ENCODE assay signal across 8 cellular contexts in the genomic region with DNA sequence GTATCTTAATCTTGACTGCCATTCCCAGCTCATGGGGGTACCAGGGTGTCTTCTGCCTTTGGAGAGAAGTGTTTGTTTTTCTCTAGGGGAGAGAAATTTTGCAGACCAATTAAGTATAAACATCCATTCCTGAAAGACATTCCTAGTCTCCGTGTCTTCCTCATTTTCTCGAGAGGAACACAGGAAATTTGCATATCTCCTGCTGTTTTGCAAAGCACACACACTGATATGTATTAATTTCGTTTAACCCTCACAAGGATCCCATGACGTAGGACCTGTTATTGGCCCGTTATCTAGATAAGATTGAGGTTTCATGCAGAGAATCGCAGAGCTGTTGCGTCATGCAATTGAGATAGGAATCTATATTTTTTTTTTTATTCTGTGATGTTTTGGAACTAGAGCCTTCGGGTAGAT. TPM values are rescaled to one million over a fixed set of nuclear protein-coding genes. Genes with fewer than 3 reads are reported as not detected.
DNase-seq lines count a peak whose midpoint lies in the region; ATAC-seq and TF ChIP-seq lines count a peak whose summit lies in the region.

No MANE protein-coding gene starts in this region.

- peaks cover 41% of the 10 kb centered on the region for H3K79me2 ChIP-seq in neural progenitor cell (ENCODE audit: low read depth)

- H3K9ac ChIP-seq in neural progenitor cell = peak overlapping the region; percentile 83

- peaks cover 38% of the 10 kb centered on the region for H3K36me3 ChIP-seq in right atrium auricular region
- no peaks in the 10 kb centered on the region for H3K36me3 ChIP-seq in neural progenitor cell

- TF ChIP-seq CTCF in right atrium auricular region (IDR thresholded peaks at IDR 0.05) = no peak
- no peak for TF ChIP-seq CTCF in neural progenitor cell (IDR thresholded peaks at IDR 0.05)

- no peak for ATAC-seq in left ventricle myocardium superior
- ATAC-seq in SK-N-SH treated with all-trans-retinoic acid at 6 μM for 48 hours = peak; percentile 13
- ATAC-seq in HG02885 (IDR thresholded peaks at IDR 0.05; ENCODE audit: poor library complexity, unreplicated experiment) = no peak
- ATAC-seq in HG03378 (IDR thresholded peaks at IDR 0.05; ENCODE audit: unreplicated experiment) = no peak

- H3K4me3 Mint-ChIP-seq in neural progenitor cell = peak overlapping the region; percentile 96

- H3K36me3 Mint-ChIP-seq in neural progenitor cell = peaks cover 32% of the 10 kb centered on the region

- peaks cover 0 to 23% of the 10 kb centered on the region in 2 donors for H3K4me1 ChIP-seq in right atrium auricular region
- peaks cover 18% of the 10 kb centered on the region for H3K4me1 ChIP-seq in neural progenitor cell

- peak overlapping the region; percentile 88 for H3K27ac Mint-ChIP-seq in neural progenitor cell

- no peaks in the 10 kb centered on the region for H3K9me3 Mint-ChIP-seq in neural progenitor cell

- H3K4me2 ChIP-seq in neural progenitor cell = peak overlapping the region; percentile 92

- H2AFZ ChIP-seq in neural progenitor cell (replicated peaks) = no peak overlapping the region

- peaks cover 42% of the 10 kb centered on the region for H3K4me1 Mint-ChIP-seq in neural progenitor cell

- peaks cover 19% of the 10 kb centered on the region for H3F3A ChIP-seq in neural progenitor cell (ENCODE audit: low read depth)

- intact Hi-C loops in left ventricle myocardium superior (cut with micrococcal nuclease) = loop anchor here (5.0 kb wide), 1 partner anchor 33 kb away; no protein-coding TSS in a partner anchor

- H4K20me1 ChIP-seq in neural progenitor cell (ENCODE audit: low read depth) = peaks cover 49% of the 10 kb centered on the region

- DNase-seq in right atrium auricular region (ENCODE audit: low spot score) = no peak
- DNase-seq in left ventricle myocardium superior = no peak
- DNase-seq in effector CD4-positive, alpha-beta T cell = peak; percentile 53
- DNase-seq in neural progenitor cell (ENCODE audit: low spot score) = peak; percentile 29
- no peak for DNase-seq in H4 (ENCODE audit: low spot score)

- peaks cover 7% of the 10 kb centered on the region for H3K27me3 Mint-ChIP-seq in neural progenitor cell (ENCODE audit: insufficient read depth, low read depth)

- H3K9me3 ChIP-seq in right atrium auricular region (no peaks in the 10 kb centered on the region), neural progenitor cell (ENCODE audit: low read depth) (no peaks in the 10 kb centered on the region)

- H3K4me3 ChIP-seq in right atrium auricular region (peak overlapping the region; percentile 85 to 98), neural progenitor cell (peak overlapping the region; percentile 61)

- H3K27ac ChIP-seq in right atrium auricular region (peak overlapping the region in 1 of 2 donors; percentile 86), neural progenitor cell (no peak overlapping the region)

- H3K27me3 ChIP-seq in right atrium auricular region (no peaks in the 10 kb centered on the region), neural progenitor cell (no peaks in the 10 kb centered on the region)

TF ChIP-seq in SK-N-SH treated with all-trans-retinoic acid at 6 μM for 48 hours, 23 proteins besides CTCF, POLR2A, EP300 and RAD21:
- TF ChIP-seq SNAI2 (CRISPR knock-in tag; IDR thresholded peaks at IDR 0.05) (0 out of 2 replicates have a peak, but pooled peaks have one; percentile 48), ESRRG (CRISPR knock-in tag; IDR thresholded peaks at IDR 0.05) (no peak), TCF4 (CRISPR knock-in tag; IDR thresholded peaks at IDR 0.05; ENCODE audit: borderline replicate concordance) (no peak), CSDC2 (CRISPR knock-in tag; IDR thresholded peaks at IDR 0.05) (no peak), GLIS3 (CRISPR knock-in tag; IDR thresholded peaks at IDR 0.05) (no peak), TOX (CRISPR knock-in tag; IDR thresholded peaks at IDR 0.05; ENCODE audit: borderline replicate concordance) (no peak), ARNTL (CRISPR knock-in tag; IDR thresholded peaks at IDR 0.05; ENCODE audit: borderline replicate concordance, low read depth) (no peak)
- TF ChIP-seq, protein P1, sequence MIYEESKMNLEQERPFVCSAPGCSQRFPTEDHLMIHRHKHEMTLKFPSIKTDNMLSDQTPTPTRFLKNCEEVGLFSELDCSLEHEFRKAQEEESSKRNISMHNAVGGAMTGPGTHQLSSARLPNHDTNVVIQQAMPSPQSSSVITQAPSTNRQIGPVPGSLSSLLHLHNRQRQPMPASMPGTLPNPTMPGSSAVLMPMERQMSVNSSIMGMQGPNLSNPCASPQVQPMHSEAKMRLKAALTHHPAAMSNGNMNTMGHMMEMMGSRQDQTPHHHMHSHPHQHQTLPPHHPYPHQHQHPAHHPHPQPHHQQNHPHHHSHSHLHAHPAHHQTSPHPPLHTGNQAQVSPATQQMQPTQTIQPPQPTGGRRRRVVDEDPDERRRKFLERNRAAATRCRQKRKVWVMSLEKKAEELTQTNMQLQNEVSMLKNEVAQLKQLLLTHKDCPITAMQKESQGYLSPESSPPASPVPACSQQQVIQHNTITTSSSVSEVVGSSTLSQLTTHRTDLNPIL (CRISPR knock-in tag; IDR thresholded peaks at IDR 0.05; ENCODE audit: low read depth) = 0 out of 2 replicates have a peak, but pooled peaks have one; percentile 44

RNA-seq across cellular contexts. Expression of a gene that starts 0.9 kb away (rescaled TPM):
- total RNA-seq in right atrium auricular region (10 to 100 TPM; 43.5 to 60.0 TPM), left ventricle myocardium superior (17.9 TPM), neural progenitor cell (ENCODE audit: low replicate concordance) (15.4 and 52.7 TPM in 2 replicates)
- 67.3 and 96.3 TPM in 2 replicates for total RNA-seq in H4 (2014; rRNA removed; shearing (Covaris generic))

RNA-seq across cellular contexts. Expression of a gene that starts 35.2 kb away (rescaled TPM):
- total RNA-seq in right atrium auricular region (10 to 100 TPM; 53.4 to 85.3 TPM), left ventricle myocardium superior (45.7 TPM), neural progenitor cell (ENCODE audit: low replicate concordance) (38.6 and 61.0 TPM in 2 replicates)
- 118 and 121 TPM in 2 replicates for total RNA-seq in H4 (2014; rRNA removed; shearing (Covaris generic))

Comparison
In these comparisons a context has a peak if more than half of its experiments do, and no peak if none do; other contexts are left out.
1. DNase-seq: peak in effector CD4-positive, alpha-beta T cell (single experiment) and neural progenitor cell (single experiment); none in right atrium auricular region (single experiment), left ventricle myocardium superior (single experiment) and H4 (single experiment).